In genomic region chr20:63705232-63706026, GRCh38 we compare ENCODE assay signal across 14 cellular contexts. TPM values are rescaled to one million over a fixed set of nuclear protein-coding genes. Genes with fewer than 3 reads are reported as not detected.
DNase-seq lines count a peak whose midpoint lies in the region; ATAC-seq and TF ChIP-seq lines count a peak whose summit lies in the region.
"Had no signal": no experiment of that assay in that cellular context is flagged by ENCODE, and none has a peak within 500 bp of the region (broad histone marks: within the 10 kb centered on the region; RNA-seq: fewer than 3 reads in every experiment).

No MANE protein-coding gene starts in this region.

- no peaks in the 10 kb centered on the region for H3K27me3 ChIP-seq in right cardiac atrium (ENCODE audit: control insufficient read depth, insufficient read depth)
- H3K27me3 ChIP-seq: cardiac muscle cell, right lobe of liver, transverse colon had no signal

- no peaks in the 10 kb centered on the region for H3K9me2 ChIP-seq in OCI-LY7 (ENCODE audit: insufficient read depth, low read length)

- intact Hi-C loops in OCI-LY7 (cut with micrococcal nuclease; ENCODE audit: unreplicated experiment) (loop anchor here (2.0 to 5.0 kb wide), 2 partner anchors 41 to 82 kb away; no protein-coding TSS in a partner anchor), sciatic nerve (cut with DNase I) (no loop called here), right cardiac atrium (cut with DNase I) (no loop called here)

- peaks cover 46% of the 10 kb centered on the region for H3K79me2 ChIP-seq in OCI-LY7 (ENCODE audit: insufficient read depth, low read depth, low read length)

- TF ChIP-seq CTCF in OCI-LY7 (conservative IDR thresholded peaks at IDR 0.05; ENCODE audit: low read length), result no peak
- no peak for TF ChIP-seq CTCF in chondrocyte (IDR thresholded peaks at IDR 0.05)

- H3K27ac ChIP-seq in OCI-LY7 (ENCODE audit: low read depth, low read length, poor library complexity, severe bottlenecking) (no peak overlapping the region), right cardiac atrium (ENCODE audit: low read length) (no peak overlapping the region)
- H3K27ac ChIP-seq: cardiac muscle cell had no signal

- POLR2A ChIA-PET in activated CD4-positive, alpha-beta T cell treated with anti-CD3 and anti-CD28 coated beads, Interleukin-2, amount 10 ng/mL, durations not matched to agents 7 days and 5 days (lab: Charles Lee), result no interaction called here
- POLR2A ChIA-PET in OCI-LY7 (lab: Charles Lee), result interaction anchor here (0.7 kb wide), 1 partner anchor 64 kb away, joined by 4 read pairs; no protein-coding TSS in a partner anchor

- no peaks in the 10 kb centered on the region for H3K27me3 Mint-ChIP-seq in activated CD4-positive, alpha-beta T cell treated with anti-CD3 and anti-CD28 coated beads, Interleukin-2, amount 10 ng/mL, durations not matched to agents 7 days and 5 days
- no peaks in the 10 kb centered on the region for H3K27me3 Mint-ChIP-seq in chondrocyte (ENCODE audit: low read depth)

- WGBS in right cardiac atrium, result 89% methylated on average over 8 of the region's 8 CpGs

- peaks cover 36% of the 10 kb centered on the region for H3K4me1 Mint-ChIP-seq in activated CD4-positive, alpha-beta T cell treated with anti-CD3 and anti-CD28 coated beads, Interleukin-2, amount 10 ng/mL, durations not matched to agents 7 days and 5 days
- peaks cover 30% of the 10 kb centered on the region for H3K4me1 Mint-ChIP-seq in chondrocyte (ENCODE audit: low read depth)

- H3K4me1 ChIP-seq in OCI-LY7 (ENCODE audit: insufficient read depth, low read length, poor library complexity, severe bottlenecking) (peaks cover 21% of the 10 kb centered on the region), right cardiac atrium (ENCODE audit: control insufficient read depth, insufficient read depth, low read length) (peaks cover 13% of the 10 kb centered on the region)

- H3K27ac Mint-ChIP-seq in activated CD4-positive, alpha-beta T cell treated with anti-CD3 and anti-CD28 coated beads, Interleukin-2, amount 10 ng/mL, durations not matched to agents 7 days and 5 days, result no peak overlapping the region
- no peak overlapping the region for H3K27ac Mint-ChIP-seq in chondrocyte (ENCODE audit: unreplicated experiment)

- H3K9me3 ChIP-seq in OCI-LY7 (ENCODE audit: low read length), result no peaks in the 10 kb centered on the region
- no peaks in the 10 kb centered on the region for H3K9me3 ChIP-seq in right cardiac atrium (ENCODE audit: control insufficient read depth, low read length)
- H3K9me3 ChIP-seq: right lobe of liver, transverse colon had no signal

- peak overlapping the region; percentile 16 for H3K4me3 Mint-ChIP-seq in activated CD4-positive, alpha-beta T cell treated with anti-CD3 and anti-CD28 coated beads, Interleukin-2, amount 10 ng/mL, durations not matched to agents 7 days and 5 days
- peak overlapping the region; percentile 19 for H3K4me3 Mint-ChIP-seq in chondrocyte (ENCODE audit: unreplicated experiment)

- no peak overlapping the region for H2AFZ ChIP-seq in OCI-LY7 (ENCODE audit: low read length)

- H3K4me2 ChIP-seq in OCI-LY7 (ENCODE audit: low read length), result peak overlapping the region; percentile 79; the same call in 1 of the 2 replicates

- ATAC-seq in sciatic nerve (no peak), right cardiac atrium (no peak), GM18909 (IDR thresholded peaks at IDR 0.05; ENCODE audit: poor library complexity, unreplicated experiment) (no peak)
- ATAC-seq: esophagus mucosa, right lobe of liver had no signal

- H3K36me3 Mint-ChIP-seq in activated CD4-positive, alpha-beta T cell treated with anti-CD3 and anti-CD28 coated beads, Interleukin-2, amount 10 ng/mL, durations not matched to agents 7 days and 5 days (ENCODE audit: low read depth), result peaks cover 41% of the 10 kb centered on the region
- peaks cover 8% of the 10 kb centered on the region for H3K36me3 Mint-ChIP-seq in chondrocyte (ENCODE audit: low read depth)

- DNase-seq in activated CD4-positive, alpha-beta T cell treated with anti-CD3 and anti-CD28 coated beads, Interleukin-2, amount 10 ng/mL, durations not matched to agents 7 days and 5 days, result no peak
- DNase-seq in activated CD4-positive, alpha-beta T cell treated with anti-CD3 and anti-CD28 coated beads, Interleukin-2, amount 50 U/mL, for 1 hour, result no peak
- no peak for DNase-seq in OCI-LY7 (ENCODE audit: low spot score)
- DNase-seq in chondrocyte (ENCODE audit: low spot score), result peak; percentile 41
- peak; percentile 55 for DNase-seq in sciatic nerve (ENCODE audit: low spot score)
- DNase-seq in NCI-H2227 treated with DMSO at 0.1 percent for 48 hours (lab: John Stamatoyannopoulos, UW), result no peak
- DNase-seq in right cardiac atrium, result no peak
- DNase-seq: NCI-H2081 had no signal

- peaks cover 8% of the 10 kb centered on the region; the same call in 1 of the 2 replicates for H4K20me1 ChIP-seq in OCI-LY7 (ENCODE audit: insufficient read depth, low read length)

- no TSS peak for BruUV-seq in OCI-LY7 (replicated peaks; lab: Mats Ljungman, UMichigan)

- CTCF ChIA-PET in activated CD4-positive, alpha-beta T cell treated with anti-CD3 and anti-CD28 coated beads, Interleukin-2, amount 10 ng/mL, durations not matched to agents 7 days and 5 days (lab: Charles Lee), result interaction anchor here (2.6 to 3.4 kb wide), 2 partner anchors 8 to 160 kb away, joined by 15 to 20 read pairs; partner anchors contain the start of gene TPD52L2
- CTCF ChIA-PET in OCI-LY7 (lab: Charles Lee; ENCODE audit: unreplicated experiment), result no interaction called here

- peaks cover 56% of the 10 kb centered on the region for H3K36me3 ChIP-seq in OCI-LY7 (ENCODE audit: insufficient read depth, low read length)

- H3K4me3 ChIP-seq in OCI-LY7 (ENCODE audit: low read depth, low read length, poor library complexity, severe bottlenecking), result no peak overlapping the region
- no peak overlapping the region for H3K4me3 ChIP-seq in right cardiac atrium (ENCODE audit: low read length)
- H3K4me3 ChIP-seq: cardiac muscle cell, transverse colon had no signal

- H3K9me3 Mint-ChIP-seq in activated CD4-positive, alpha-beta T cell treated with anti-CD3 and anti-CD28 coated beads, Interleukin-2, amount 10 ng/mL, durations not matched to agents 7 days and 5 days, result no peaks in the 10 kb centered on the region
- no peaks in the 10 kb centered on the region for H3K9me3 Mint-ChIP-seq in chondrocyte (ENCODE audit: low read depth)

RNA-seq across cellular contexts. Expression of gene ARFRP1, which starts 2.3 kb away (rescaled TPM):
- total RNA-seq in activated CD4-positive, alpha-beta T cell treated with anti-CD3 and anti-CD28 coated beads, Interleukin-2, amount 10 ng/mL, durations not matched to agents 7 days and 5 days, result 10 to 100 TPM; 52.7 to 64.5 TPM
- 47.9 and 53.3 TPM in 2 replicates for total RNA-seq in OCI-LY7 (2014; rRNA removed; shearing (Covaris generic))
- total RNA-seq in OCI-LY7 (2022), result 82.1 and 85.6 TPM in 2 replicates
- 37.8 to 47.4 TPM (median 39.8 TPM) in 3 replicates for total RNA-seq in chondrocyte
- 49.1 TPM for total RNA-seq in sciatic nerve
- 10 to 100 TPM; 40.1 to 49.7 (median 44.3) TPM for total RNA-seq in right cardiac atrium
- 38.7 TPM for polyA plus RNA-seq in right cardiac atrium

RNA-seq across cellular contexts. Expression of gene ZGPAT, which starts 2.4 kb away (rescaled TPM):
- total RNA-seq in activated CD4-positive, alpha-beta T cell treated with anti-CD3 and anti-CD28 coated beads, Interleukin-2, amount 10 ng/mL, durations not matched to agents 7 days and 5 days, result 10 to 100 TPM; 37.3 to 43.3 TPM
- 43.1 and 43.9 TPM in 2 replicates for total RNA-seq in OCI-LY7 (2014; rRNA removed; shearing (Covaris generic))
- total RNA-seq in OCI-LY7 (2022), result 50.8 and 55.4 TPM in 2 replicates
- total RNA-seq in chondrocyte, result 19.2 to 25.6 TPM (median 20.6 TPM) in 3 replicates
- total RNA-seq in sciatic nerve, result 23.8 TPM
- 10 to 100 TPM; 14.5 to 19.6 (median 16.8) TPM for total RNA-seq in right cardiac atrium
- 29.5 TPM for polyA plus RNA-seq in right cardiac atrium

RNA-seq across cellular contexts. Expression of gene TNFRSF6B, which starts 9.0 kb away (rescaled TPM):
- total RNA-seq in activated CD4-positive, alpha-beta T cell treated with anti-CD3 and anti-CD28 coated beads, Interleukin-2, amount 10 ng/mL, durations not matched to agents 7 days and 5 days, result 1 to 10 TPM in 1 of 2 experiments, not detected in 1; 1.0 TPM
- total RNA-seq in OCI-LY7 (2014; rRNA removed; shearing (Covaris generic)), result 1.4 and 6.6 TPM in 2 replicates
- total RNA-seq in OCI-LY7 (2022) (1.0 TPM in 1 of 2 replicates, not detected in the other), chondrocyte (0.79 to 0.99 TPM in 2 of 3 replicates, not detected in the other), sciatic nerve (6.1 TPM), right cardiac atrium (1 to 10 TPM in 2 of 4 donors, under 1 TPM in 1, not detected in 1; 0.23 to 1.4 (median 1.1) TPM)
- polyA plus RNA-seq in right cardiac atrium, result 2.7 TPM
- total RNA-seq: T-helper 2 cell treated with Interferon-gamma antibody and Interleukin-4, amounts not matched to agents 100 ng/mL and 5 ng/mL, for 36 hours had no signal

RNA-seq across cellular contexts. Expression of gene LIME1, which starts 31.0 kb away (rescaled TPM):
- total RNA-seq in activated CD4-positive, alpha-beta T cell treated with anti-CD3 and anti-CD28 coated beads, Interleukin-2, amount 10 ng/mL, durations not matched to agents 7 days and 5 days, result 100 to 1,000 TPM; 253 to 302 TPM
- total RNA-seq in OCI-LY7 (2014; rRNA removed; shearing (Covaris generic)), result 66.3 and 76.4 TPM in 2 replicates
- 67.9 and 75.6 TPM in 2 replicates for total RNA-seq in OCI-LY7 (2022)
- 6.8 to 9.7 TPM (median 7.1 TPM) in 3 replicates for total RNA-seq in chondrocyte
- 8.1 TPM for total RNA-seq in sciatic nerve
- 1 to 10 TPM; 2.1 to 2.9 (median 2.7) TPM for total RNA-seq in right cardiac atrium
- 2.7 TPM for polyA plus RNA-seq in right cardiac atrium

RNA-seq across cellular contexts. Expression of gene SLC2A4RG, which starts 34.1 kb away (rescaled TPM):
- 100 to 1,000 TPM; 105 to 129 TPM for total RNA-seq in activated CD4-positive, alpha-beta T cell treated with anti-CD3 and anti-CD28 coated beads, Interleukin-2, amount 10 ng/mL, durations not matched to agents 7 days and 5 days
- total RNA-seq in OCI-LY7 (2014; rRNA removed; shearing (Covaris generic)), result 69.8 and 77.9 TPM in 2 replicates
- total RNA-seq in OCI-LY7 (2022) (110 and 113 TPM in 2 replicates), chondrocyte (90.7 to 105 TPM (median 101 TPM) in 3 replicates), sciatic nerve (73.0 TPM), right cardiac atrium (10 to 100 TPM; 42.7 to 69.1 (median 50.1) TPM)
- 39.2 TPM for polyA plus RNA-seq in right cardiac atrium

Comparison
In these comparisons a context has a peak if more than half of its experiments do, and no peak if none do; other contexts are left out.
1. DNase-seq: peak in chondrocyte (single experiment) and sciatic nerve (single experiment); none in activated CD4-positive, alpha-beta T cell treated with anti-CD3 and anti-CD28 coated beads, Interleukin-2, amount 10 ng/mL, durations not matched to agents 7 days and 5 days (single experiment), activated CD4-positive, alpha-beta T cell treated with anti-CD3 and anti-CD28 coated beads, Interleukin-2, amount 50 U/mL, for 1 hour (single experiment), OCI-LY7 (single experiment), NCI-H2227 treated with DMSO at 0.1 percent for 48 hours (single experiment) and right cardiac atrium (0 of 3).